In the genomic region with DNA sequence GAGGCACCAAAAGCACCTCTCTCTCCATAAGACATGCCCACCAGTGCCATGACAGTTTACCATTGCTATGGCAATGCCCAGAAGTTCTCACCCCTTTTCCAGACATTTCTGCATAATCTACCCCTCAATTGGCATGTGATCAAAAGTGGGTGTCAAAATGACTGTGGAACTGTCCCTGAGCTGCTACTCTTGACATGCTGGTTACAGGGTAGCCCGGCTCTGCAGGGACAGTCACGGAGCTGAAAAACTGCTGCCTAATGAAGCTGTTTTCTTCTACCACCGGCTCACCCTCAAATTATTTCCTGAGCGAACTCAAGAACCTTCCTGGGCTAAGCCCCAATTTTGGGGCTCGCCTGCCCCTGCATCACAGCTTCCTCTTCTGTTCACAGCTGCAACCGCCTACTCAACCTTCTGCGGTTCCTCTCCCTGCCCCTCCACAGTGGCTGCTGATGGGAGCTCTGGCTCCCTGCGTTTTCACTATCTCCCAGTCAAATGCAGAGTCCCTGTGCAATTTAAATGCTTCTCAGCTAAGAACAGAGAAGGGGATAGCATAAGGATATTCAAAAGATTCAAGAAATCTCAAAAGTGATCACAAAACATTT, we compare ENCODE assay signal across 9 cellular contexts.
DNase-seq lines count a peak whose midpoint lies in the region; ATAC-seq and TF ChIP-seq lines count a peak whose summit lies in the region.
"Had no signal": no experiment of that assay in that cellular context is flagged by ENCODE, and none has a peak within 500 bp of the region (broad histone marks: within the 10 kb centered on the region; RNA-seq: fewer than 3 reads in every experiment).

No MANE protein-coding gene starts in this region.

- no peaks in the 10 kb centered on the region for H3K27me3 ChIP-seq in suprapubic skin

- ATAC-seq in activated CD4-positive, alpha-beta T cell treated with anti-CD3 and anti-CD28 coated beads for 36 hours: peak; percentile 84
- peak; percentile 97 for ATAC-seq in effector memory CD8-positive, alpha-beta T cell (replicated peaks)
- peak; percentile 82 for ATAC-seq in stimulated activated effector memory CD8-positive, alpha-beta T cell treated with anti-CD3 and anti-CD28 coated beads, Interleukin-12 subunit alpha, Interleukin-12 subunit beta, amount 100 ng/mL, for 72 hours
- ATAC-seq in HG03045 (IDR thresholded peaks at IDR 0.05; ENCODE audit: unreplicated experiment) (no peak), HG03095 (IDR thresholded peaks at IDR 0.05; ENCODE audit: unreplicated experiment) (no peak)
- ATAC-seq: left lobe of liver had no signal

- H3K9me3 Mint-ChIP-seq in activated CD4-positive, alpha-beta T cell treated with anti-CD3 and anti-CD28 coated beads for 36 hours (ENCODE audit: low read depth): no peaks in the 10 kb centered on the region
- H3K9me3 Mint-ChIP-seq in effector memory CD8-positive, alpha-beta T cell: no peaks in the 10 kb centered on the region
- no peaks in the 10 kb centered on the region for H3K9me3 Mint-ChIP-seq in stimulated activated effector memory CD8-positive, alpha-beta T cell treated with anti-CD3 and anti-CD28 coated beads, Interleukin-12 subunit alpha, Interleukin-12 subunit beta, amount 100 ng/mL, for 72 hours

- H3K4me3 Mint-ChIP-seq in activated CD4-positive, alpha-beta T cell treated with anti-CD3 and anti-CD28 coated beads for 36 hours: no peak overlapping the region
- H3K4me3 Mint-ChIP-seq in effector memory CD8-positive, alpha-beta T cell: peak overlapping the region; percentile 70 to 75
- peak overlapping the region; percentile 50 for H3K4me3 Mint-ChIP-seq in stimulated activated effector memory CD8-positive, alpha-beta T cell treated with anti-CD3 and anti-CD28 coated beads, Interleukin-12 subunit alpha, Interleukin-12 subunit beta, amount 100 ng/mL, for 72 hours

- DNase-seq in Jurkat, Clone E6-1 (ENCODE audit: low read depth, low spot score): peak; percentile 72
- peak; percentile 65 for DNase-seq in activated CD4-positive, alpha-beta T cell treated with anti-CD3 and anti-CD28 coated beads for 36 hours
- peak; percentile 46 to 50 (median 49) for DNase-seq in effector memory CD8-positive, alpha-beta T cell
- DNase-seq in stimulated activated effector memory CD8-positive, alpha-beta T cell treated with anti-CD3 and anti-CD28 coated beads, Interleukin-12 subunit alpha, Interleukin-12 subunit beta, amount 100 ng/mL, for 72 hours (ENCODE audit: low spot score in 2 of 2): peak; percentile 17 to 60
- DNase-seq in suprapubic skin (ENCODE audit: low spot score in 2 of 2): no peak

- no peaks in the 10 kb centered on the region for H3K27me3 Mint-ChIP-seq in activated CD4-positive, alpha-beta T cell treated with anti-CD3 and anti-CD28 coated beads for 36 hours
- no peaks in the 10 kb centered on the region for H3K27me3 Mint-ChIP-seq in effector memory CD8-positive, alpha-beta T cell

- intact Hi-C loops in activated CD4-positive, alpha-beta T cell treated with anti-CD3 and anti-CD28 coated beads for 36 hours (cut with DNase I, micrococcal nuclease): no loop called here

- POLR2A ChIA-PET in activated CD4-positive, alpha-beta T cell treated with anti-CD3 and anti-CD28 coated beads for 36 hours (lab: Charles Lee): interaction anchor here (0.8 kb wide), 1 partner anchor 12 kb away, joined by 3 read pairs; no protein-coding TSS in a partner anchor

- no peaks in the 10 kb centered on the region for H3K36me3 ChIP-seq in suprapubic skin

- no peak overlapping the region for H3K27ac Mint-ChIP-seq in activated CD4-positive, alpha-beta T cell treated with anti-CD3 and anti-CD28 coated beads for 36 hours
- H3K27ac Mint-ChIP-seq in effector memory CD8-positive, alpha-beta T cell: peak overlapping the region; percentile 64 to 81
- peak overlapping the region; percentile 83 for H3K27ac Mint-ChIP-seq in stimulated activated effector memory CD8-positive, alpha-beta T cell treated with anti-CD3 and anti-CD28 coated beads, Interleukin-12 subunit alpha, Interleukin-12 subunit beta, amount 100 ng/mL, for 72 hours

- H3K4me3 ChIP-seq in Jurkat, Clone E6-1 (ENCODE audit: low read length): no peak overlapping the region
- H3K4me3 ChIP-seq in suprapubic skin: no peak overlapping the region
- H3K4me3 ChIP-seq: SK-N-MC had no signal

- TF ChIP-seq POLR2A in suprapubic skin (IDR thresholded peaks at IDR 0.05): no peak

- H3K27ac ChIP-seq in suprapubic skin: no peak overlapping the region
- H3K27ac ChIP-seq: SK-N-MC had no signal

- H3K4me1 Mint-ChIP-seq in activated CD4-positive, alpha-beta T cell treated with anti-CD3 and anti-CD28 coated beads for 36 hours: peaks cover 17% of the 10 kb centered on the region
- H3K4me1 Mint-ChIP-seq in effector memory CD8-positive, alpha-beta T cell (ENCODE audit: low read depth in 2 of 2): peaks cover 47 to 52% of the 10 kb centered on the region in 2 donors
- H3K4me1 Mint-ChIP-seq in stimulated activated effector memory CD8-positive, alpha-beta T cell treated with anti-CD3 and anti-CD28 coated beads, Interleukin-12 subunit alpha, Interleukin-12 subunit beta, amount 100 ng/mL, for 72 hours: peaks cover 56% of the 10 kb centered on the region

- H3K36me3 Mint-ChIP-seq in activated CD4-positive, alpha-beta T cell treated with anti-CD3 and anti-CD28 coated beads for 36 hours (ENCODE audit: low read depth): no peaks in the 10 kb centered on the region
- H3K36me3 Mint-ChIP-seq in effector memory CD8-positive, alpha-beta T cell (ENCODE audit: insufficient read depth): no peaks in the 10 kb centered on the region
- no peaks in the 10 kb centered on the region for H3K36me3 Mint-ChIP-seq in stimulated activated effector memory CD8-positive, alpha-beta T cell treated with anti-CD3 and anti-CD28 coated beads, Interleukin-12 subunit alpha, Interleukin-12 subunit beta, amount 100 ng/mL, for 72 hours

- H3K4me1 ChIP-seq in suprapubic skin: peaks cover 2% of the 10 kb centered on the region

- H3K9me3 ChIP-seq in suprapubic skin: no peaks in the 10 kb centered on the region

- CTCF ChIA-PET in activated CD4-positive, alpha-beta T cell treated with anti-CD3 and anti-CD28 coated beads for 36 hours (lab: Charles Lee): interaction anchor here (0.7 to 1.7 kb wide), 6 partner anchors 10 to 313 kb away, joined by 3 to 6 read pairs (median 3); no protein-coding TSS in a partner anchor

- TF ChIP-seq EP300 in suprapubic skin (IDR thresholded peaks at IDR 0.05): no peak

- 72% methylated on average over 8 of the region's 8 CpGs for WGBS in suprapubic skin

- TF ChIP-seq CTCF in suprapubic skin (IDR thresholded peaks at IDR 0.05): no peak

Comparison
In these comparisons a context has a peak if more than half of its experiments do, and no peak if none do; other contexts are left out.
1. DNase-seq: peak in Jurkat, Clone E6-1 (single experiment), activated CD4-positive, alpha-beta T cell treated with anti-CD3 and anti-CD28 coated beads for 36 hours (single experiment), effector memory CD8-positive, alpha-beta T cell (3 of 3) and stimulated activated effector memory CD8-positive, alpha-beta T cell treated with anti-CD3 and anti-CD28 coated beads, Interleukin-12 subunit alpha, Interleukin-12 subunit beta, amount 100 ng/mL, for 72 hours (2 of 2); none in suprapubic skin (0 of 2).
2. ATAC-seq: peak in activated CD4-positive, alpha-beta T cell treated with anti-CD3 and anti-CD28 coated beads for 36 hours (single experiment), effector memory CD8-positive, alpha-beta T cell (single experiment) and stimulated activated effector memory CD8-positive, alpha-beta T cell treated with anti-CD3 and anti-CD28 coated beads, Interleukin-12 subunit alpha, Interleukin-12 subunit beta, amount 100 ng/mL, for 72 hours (single experiment); none in HG03045 (single experiment) and HG03095 (single experiment).